In genomic region chr13:19062019-19062646, GRCh38 we compare ENCODE assay signal across 22 cellular contexts.
A peak's percentile ranks its signal among the peaks of the same experiment; 100 is the strongest.
DNase-seq lines count a peak whose midpoint lies in the region; ATAC-seq lines count a peak whose summit lies in the region.
"Had no signal": no experiment of that assay in that cellular context is flagged by ENCODE, and none has a peak within 500 bp of the region (broad histone marks: within the 10 kb centered on the region; RNA-seq: fewer than 3 reads in every experiment).

No MANE protein-coding gene starts in this region.

- intact Hi-C loops in Right ventricle myocardium inferior (cut with DNase I) (no loop called here), cardiac septum (cut with DNase I) (no loop called here)

- no peak for ATAC-seq in Right ventricle myocardium inferior
- no peak for ATAC-seq in GM21381 (IDR thresholded peaks at IDR 0.05; ENCODE audit: unreplicated experiment)
- ATAC-seq: A549, GM12878 had no signal

- peak; percentile 9 for DNase-seq in Right ventricle myocardium inferior (ENCODE audit: missing footprints)
- no peak for DNase-seq in cardiac septum (ENCODE audit: low spot score)
- DNase-seq in mucosa of gallbladder (ENCODE audit: low spot score): peak; percentile 4
- peak; percentile 37 for DNase-seq in ureter (ENCODE audit: low spot score)
- DNase-seq in retina: no peak
- DNase-seq in NCI-H1436 (lab: John Stamatoyannopoulos, UW): no peak
- DNase-seq: BE2C; C1 segment of cervical spinal cord; CD4-positive, alpha-beta memory T cell; CD4-positive, CD25-positive, alpha-beta regulatory T cell; CD8-positive, alpha-beta memory T cell; COR-L47; DMS 273 treated with DMSO at 0.1 percent for 48 hours; DMS153; DMS53; DMS79; DND-41; EL; GDM1 had no signal

Comparison
In these comparisons a context has a peak if more than half of its experiments do, and no peak if none do; other contexts are left out.
1. DNase-seq: peak in Right ventricle myocardium inferior (single experiment), mucosa of gallbladder (single experiment) and ureter (single experiment); none in cardiac septum (single experiment), retina (single experiment) and NCI-H1436 (single experiment).